ENCODE assay signal across 1 cellular context in the genomic region with DNA sequence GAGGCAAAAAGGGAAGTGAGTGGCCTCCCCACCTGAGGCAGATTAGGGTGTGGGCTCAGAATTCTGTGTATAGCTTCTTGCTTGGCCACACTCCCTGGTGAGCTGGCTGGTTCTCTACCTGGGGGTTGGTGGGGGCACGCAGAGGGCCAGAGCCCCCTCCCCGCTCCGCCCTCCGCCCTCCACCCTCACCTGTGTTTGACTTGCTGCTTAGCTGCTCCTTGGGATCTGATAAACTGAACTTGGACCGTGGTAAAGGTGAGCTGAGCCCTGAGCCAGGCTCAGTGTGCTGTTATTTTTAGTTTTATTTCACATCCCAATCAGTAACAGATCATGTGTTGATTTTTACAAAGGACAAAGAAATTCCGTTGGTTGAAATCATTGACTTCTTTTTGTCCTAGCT.
TF ChIP-seq lines count a peak whose summit lies in the region.

No MANE protein-coding gene starts in this region.

TF ChIP-seq in GM12878, 131 proteins besides CTCF, POLR2A, EP300 and RAD21:
- TF ChIP-seq HDGF (IDR thresholded peaks at IDR 0.05) (no peak), SMARCA5 (IDR thresholded peaks at IDR 0.05) (no peak), ATF7 (IDR thresholded peaks at IDR 0.05; ENCODE audit: low read depth) (no peak), CBFB (IDR thresholded peaks at IDR 0.05; ENCODE audit: low read depth) (no peak), EZH2 (IDR thresholded peaks at IDR 0.05; ENCODE audit: borderline replicate concordance, control insufficient read depth, low read depth, low read length) (no peak), STAT3 (IDR thresholded peaks at IDR 0.05; ENCODE audit: low read depth, low read length) (no peak), SREBF1 (IDR thresholded peaks at IDR 0.05; ENCODE audit: low read length) (no peak), GABPA (IDR thresholded peaks at IDR 0.05; ENCODE audit: low read depth) (no peak), FOXM1 (IDR thresholded peaks at IDR 0.05; ENCODE audit: low read depth, low read length) (no peak), SUPT20H (IDR thresholded peaks at IDR 0.05; ENCODE audit: borderline replicate concordance, control insufficient read depth, low read depth, low read length) (no peak), SIX5 (IDR thresholded peaks at IDR 0.05; ENCODE audit: low read depth, low read length, severe bottlenecking) (no peak), CREM (IDR thresholded peaks at IDR 0.05; ENCODE audit: low read depth) (no peak), DPF2 (IDR thresholded peaks at IDR 0.05) (no peak), ETV6 (conservative IDR thresholded peaks at IDR 0.05 in 1 of 2, IDR thresholded peaks at IDR 0.05 in 1 of 2; ENCODE audit: borderline replicate concordance in 1 of 2, low read depth in 1 of 2) (no peak)
- TF ChIP-seq, protein P1, sequence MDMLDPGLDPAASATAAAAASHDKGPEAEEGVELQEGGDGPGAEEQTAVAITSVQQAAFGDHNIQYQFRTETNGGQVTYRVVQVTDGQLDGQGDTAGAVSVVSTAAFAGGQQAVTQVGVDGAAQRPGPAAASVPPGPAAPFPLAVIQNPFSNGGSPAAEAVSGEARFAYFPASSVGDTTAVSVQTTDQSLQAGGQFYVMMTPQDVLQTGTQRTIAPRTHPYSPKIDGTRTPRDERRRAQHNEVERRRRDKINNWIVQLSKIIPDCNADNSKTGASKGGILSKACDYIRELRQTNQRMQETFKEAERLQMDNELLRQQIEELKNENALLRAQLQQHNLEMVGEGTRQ (IDR thresholded peaks at IDR 0.05; ENCODE audit: borderline replicate concordance, low read depth, low read length): no peak
- TF ChIP-seq, protein P2, sequence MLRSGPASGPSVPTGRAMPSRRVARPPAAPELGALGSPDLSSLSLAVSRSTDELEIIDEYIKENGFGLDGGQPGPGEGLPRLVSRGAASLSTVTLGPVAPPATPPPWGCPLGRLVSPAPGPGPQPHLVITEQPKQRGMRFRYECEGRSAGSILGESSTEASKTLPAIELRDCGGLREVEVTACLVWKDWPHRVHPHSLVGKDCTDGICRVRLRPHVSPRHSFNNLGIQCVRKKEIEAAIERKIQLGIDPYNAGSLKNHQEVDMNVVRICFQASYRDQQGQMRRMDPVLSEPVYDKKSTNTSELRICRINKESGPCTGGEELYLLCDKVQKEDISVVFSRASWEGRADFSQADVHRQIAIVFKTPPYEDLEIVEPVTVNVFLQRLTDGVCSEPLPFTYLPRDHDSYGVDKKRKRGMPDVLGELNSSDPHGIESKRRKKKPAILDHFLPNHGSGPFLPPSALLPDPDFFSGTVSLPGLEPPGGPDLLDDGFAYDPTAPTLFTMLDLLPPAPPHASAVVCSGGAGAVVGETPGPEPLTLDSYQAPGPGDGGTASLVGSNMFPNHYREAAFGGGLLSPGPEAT (IDR thresholded peaks at IDR 0.05; ENCODE audit: low read depth): no peak
- TF ChIP-seq, protein P3, sequence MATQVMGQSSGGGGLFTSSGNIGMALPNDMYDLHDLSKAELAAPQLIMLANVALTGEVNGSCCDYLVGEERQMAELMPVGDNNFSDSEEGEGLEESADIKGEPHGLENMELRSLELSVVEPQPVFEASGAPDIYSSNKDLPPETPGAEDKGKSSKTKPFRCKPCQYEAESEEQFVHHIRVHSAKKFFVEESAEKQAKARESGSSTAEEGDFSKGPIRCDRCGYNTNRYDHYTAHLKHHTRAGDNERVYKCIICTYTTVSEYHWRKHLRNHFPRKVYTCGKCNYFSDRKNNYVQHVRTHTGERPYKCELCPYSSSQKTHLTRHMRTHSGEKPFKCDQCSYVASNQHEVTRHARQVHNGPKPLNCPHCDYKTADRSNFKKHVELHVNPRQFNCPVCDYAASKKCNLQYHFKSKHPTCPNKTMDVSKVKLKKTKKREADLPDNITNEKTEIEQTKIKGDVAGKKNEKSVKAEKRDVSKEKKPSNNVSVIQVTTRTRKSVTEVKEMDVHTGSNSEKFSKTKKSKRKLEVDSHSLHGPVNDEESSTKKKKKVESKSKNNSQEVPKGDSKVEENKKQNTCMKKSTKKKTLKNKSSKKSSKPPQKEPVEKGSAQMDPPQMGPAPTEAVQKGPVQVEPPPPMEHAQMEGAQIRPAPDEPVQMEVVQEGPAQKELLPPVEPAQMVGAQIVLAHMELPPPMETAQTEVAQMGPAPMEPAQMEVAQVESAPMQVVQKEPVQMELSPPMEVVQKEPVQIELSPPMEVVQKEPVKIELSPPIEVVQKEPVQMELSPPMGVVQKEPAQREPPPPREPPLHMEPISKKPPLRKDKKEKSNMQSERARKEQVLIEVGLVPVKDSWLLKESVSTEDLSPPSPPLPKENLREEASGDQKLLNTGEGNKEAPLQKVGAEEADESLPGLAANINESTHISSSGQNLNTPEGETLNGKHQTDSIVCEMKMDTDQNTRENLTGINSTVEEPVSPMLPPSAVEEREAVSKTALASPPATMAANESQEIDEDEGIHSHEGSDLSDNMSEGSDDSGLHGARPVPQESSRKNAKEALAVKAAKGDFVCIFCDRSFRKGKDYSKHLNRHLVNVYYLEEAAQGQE (IDR thresholded peaks at IDR 0.05; ENCODE audit: low read depth, low read length): no peak
